Comparison of ENCODE assay signal across 29 cellular contexts in the genomic region with DNA sequence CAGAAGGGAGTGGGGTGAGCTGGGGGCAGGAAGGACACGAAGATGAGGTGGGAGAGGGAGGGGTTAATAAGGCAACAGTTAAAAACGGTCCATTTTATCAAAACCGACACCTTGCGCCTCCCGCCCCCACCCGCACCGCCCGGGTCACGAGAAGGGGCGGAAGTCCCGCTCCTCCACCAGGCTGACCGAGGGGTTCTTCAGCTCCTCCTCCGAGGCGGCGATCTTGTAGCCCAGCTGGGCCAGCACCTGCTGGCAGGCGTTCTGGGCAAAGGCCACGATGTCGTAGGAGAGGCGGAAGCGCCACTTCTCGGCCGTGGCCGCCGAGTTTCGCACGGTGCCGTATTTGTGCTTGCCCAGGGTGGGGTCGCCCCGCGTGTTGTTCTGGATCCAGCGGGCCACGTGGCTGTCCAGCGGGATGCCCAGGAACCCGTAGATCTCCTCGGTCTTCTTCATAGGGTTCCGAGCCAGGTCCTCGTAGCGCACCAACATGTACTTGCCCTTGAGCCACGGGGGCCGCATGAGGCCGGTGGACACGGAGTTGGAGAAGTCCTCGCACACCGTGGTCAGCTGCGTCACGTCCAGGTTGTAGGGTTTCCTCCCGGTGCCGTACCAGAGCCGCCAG. TPM values are rescaled to one million over a fixed set of nuclear protein-coding genes. Genes with fewer than 3 reads are reported as not detected.
DNase-seq lines count a peak whose midpoint lies in the region; ATAC-seq, FAIRE-seq and TF ChIP-seq lines count a peak whose summit lies in the region.
"Had no signal": no experiment of that assay in that cellular context is flagged by ENCODE, and none has a peak within 500 bp of the region (broad histone marks: within the 10 kb centered on the region; RNA-seq: fewer than 3 reads in every experiment).

No MANE protein-coding gene starts in this region.

- TF ChIP-seq POLR2A in K562 (conservative IDR thresholded peaks at IDR 0.05) = no peak

- DNase-seq in natural killer cell = no peak
- DNase-seq in natural killer cell treated with Interleukin-12 subunit alpha and Interleukin-12 subunit beta and Interleukin-15 and Interleukin-18, amount 100 ng/mL, for 72 hours (ENCODE audit: low spot score) = no peak
- peak in 1 of 4 experiments; percentile 34 for DNase-seq in K562 (ENCODE audit: extremely low read depth in 1 of 4, low spot score in 3 of 4)
- peak; percentile 29 for DNase-seq in osteoblast (ENCODE audit: insufficient read length, low spot score, missing footprints)
- DNase-seq in ureter (ENCODE audit: low spot score) = peak; percentile 38
- DNase-seq in pancreas = no peak
- DNase-seq in C1 segment of cervical spinal cord (lab: John Stamatoyannopoulos, UW) = no peak
- DNase-seq: Caco-2; CD8-positive, alpha-beta T cell; DMS 273 treated with DMSO at 0.1 percent for 48 hours; DMS79; EL; GDM1; H9; IMR-90; MM.1S; NCI-H2029; NCI-H446 treated with DMSO at 0.1 percent for 48 hours; NCI-H526; NCI-H82; NK-92 treated with Interleukin-12 subunit alpha and Interleukin-12 subunit beta, amount 100 ng/mL, for 24 hours; PC-9 had no signal

- H4K20me1 ChIP-seq in K562 (replicated peaks; ENCODE audit: control insufficient read depth, insufficient read depth, low read length) = no peaks in the 10 kb centered on the region
- no peaks in the 10 kb centered on the region for H4K20me1 ChIP-seq in osteoblast (ENCODE audit: insufficient read depth, low read length)

- POLR2A ChIA-PET in K562 (lab: Yijun Ruan, JAX) = no interaction called here

- WGBS in K562 (ENCODE audit: insufficient coverage, low coverage, missing lambda C conversion rate) = 76% methylated on average over 25 of the region's 49 CpGs
- WGBS in pancreas, 2 donors = 68 to 73% methylated on average over 49 of the region's 49 CpGs

- no peaks in the 10 kb centered on the region for H3K9me3 Mint-ChIP-seq in natural killer cell
- H3K9me3 Mint-ChIP-seq in natural killer cell treated with Interleukin-12 subunit alpha and Interleukin-12 subunit beta and Interleukin-15 and Interleukin-18, amount 100 ng/mL, for 72 hours = no peaks in the 10 kb centered on the region
- H3K9me3 Mint-ChIP-seq: CD8-positive, alpha-beta T cell had no signal

- H3K36me3 Mint-ChIP-seq in natural killer cell = no peaks in the 10 kb centered on the region
- no peaks in the 10 kb centered on the region for H3K36me3 Mint-ChIP-seq in natural killer cell treated with Interleukin-12 subunit alpha and Interleukin-12 subunit beta and Interleukin-15 and Interleukin-18, amount 100 ng/mL, for 72 hours
- H3K36me3 Mint-ChIP-seq: CD8-positive, alpha-beta T cell had no signal

- TF ChIP-seq RAD21 in K562 (CRISPR knock-in tag; conservative IDR thresholded peaks at IDR 0.05 in 1 of 2, IDR thresholded peaks at IDR 0.05 in 1 of 2) = no peak

- in situ Hi-C loops in K562 (cut with MboI) = no loop called here

- peaks cover 9 to 33% of the 10 kb centered on the region in 2 donors for H3K27me3 Mint-ChIP-seq in natural killer cell (ENCODE audit: low read depth in 2 of 2)
- peaks cover 0 to 18% of the 10 kb centered on the region in 2 donors for H3K27me3 Mint-ChIP-seq in natural killer cell treated with Interleukin-12 subunit alpha and Interleukin-12 subunit beta and Interleukin-15 and Interleukin-18, amount 100 ng/mL, for 72 hours

- H3K27me3 ChIP-seq in K562 (ENCODE audit: control insufficient read depth in 2 of 2, insufficient read depth in 2 of 2, low read length in 2 of 2) = peaks cover 0 to 6% of the 10 kb centered on the region in 2 experiments; a peak in 1 of 5 replicates
- H3K27me3 ChIP-seq in osteoblast (ENCODE audit: insufficient read depth, low read length) = peaks cover 2% of the 10 kb centered on the region
- H3K27me3 ChIP-seq in pancreas = peaks cover 0 to 6% (median 0%) of the 10 kb centered on the region in 4 donors

- peak; percentile 60 for TF ChIP-seq EP300 in K562 (IDR thresholded peaks at IDR 0.05; ENCODE audit: low read length)

- H3K9me1 ChIP-seq in K562 (ENCODE audit: control insufficient read depth, insufficient read depth, low read length) = peaks cover 7% of the 10 kb centered on the region

- H2AFZ ChIP-seq in K562 (ENCODE audit: low read depth, low read length) (peak overlapping the region; percentile 58; the same call in 1 of the 2 replicates), osteoblast (ENCODE audit: low read length) (no peak overlapping the region)
- H2AFZ ChIP-seq: PC-9 had no signal

- FAIRE-seq in K562 (lab: Jason Lieb, UNC) (no peak), pancreas (lab: Jason Lieb, UNC) (no peak)
- FAIRE-seq: GM12878, HTR-8/SVneo had no signal

- CTCF ChIA-PET in K562 (lab: Yijun Ruan, JAX; ENCODE audit: low intra/inter-chr PET ratio) = no interaction called here

- ATAC-seq in natural killer cell (no peak), K562 (no peak; the same call in 2 of the 3 replicates), GM19328 (IDR thresholded peaks at IDR 0.05; ENCODE audit: unreplicated experiment) (no peak), pancreas (no peak)
- ATAC-seq in natural killer cell treated with Interleukin-12 subunit alpha and Interleukin-12 subunit beta and Interleukin-15 and Interleukin-18, amount 100 ng/mL, for 72 hours = no peak
- ATAC-seq: CD8-positive, alpha-beta T cell; GM12878; Right ventricle myocardium inferior had no signal

- no TSS peak for BruUV-seq in K562 (replicated peaks; lab: Mats Ljungman, UMichigan)

- H3K4me2 ChIP-seq in K562 (ENCODE audit: insufficient read depth, low read length) = peak overlapping the region; percentile 18; the same call in 1 of the 2 replicates
- no peak overlapping the region for H3K4me2 ChIP-seq in osteoblast (ENCODE audit: insufficient read depth, low read length)
- H3K4me2 ChIP-seq: KMS-11, PC-9 had no signal

- H3K27ac ChIP-seq in K562 (ENCODE audit: extremely low read depth, low read depth, low read length) (no peak overlapping the region; the same call in 2 of the 3 replicates), osteoblast (ENCODE audit: low read depth, low read length) (no peak overlapping the region), pancreas (no peak overlapping the region)
- H3K27ac ChIP-seq: C4-2B, KMS-11, PC-9, SJSA1 had no signal

- H3K27ac Mint-ChIP-seq in natural killer cell = no peak overlapping the region
- no peak overlapping the region for H3K27ac Mint-ChIP-seq in natural killer cell treated with Interleukin-12 subunit alpha and Interleukin-12 subunit beta and Interleukin-15 and Interleukin-18, amount 100 ng/mL, for 72 hours
- H3K27ac Mint-ChIP-seq: CD8-positive, alpha-beta T cell had no signal

- peak overlapping the region; percentile 95 for H3K4me3 Mint-ChIP-seq in natural killer cell
- H3K4me3 Mint-ChIP-seq in natural killer cell treated with Interleukin-12 subunit alpha and Interleukin-12 subunit beta and Interleukin-15 and Interleukin-18, amount 100 ng/mL, for 72 hours = no peak overlapping the region
- H3K4me3 Mint-ChIP-seq: CD8-positive, alpha-beta T cell; H9 had no signal

- no peak overlapping the region for H3K4me3 ChIP-seq in K562
- H3K4me3 ChIP-seq in osteoblast (ENCODE audit: insufficient read depth, low read length) = no peak overlapping the region
- no peak overlapping the region for H3K4me3 ChIP-seq in pancreas
- H3K4me3 ChIP-seq: GM12878, PC-9, SJSA1 had no signal

- H3K36me3 ChIP-seq in K562 (ENCODE audit: control insufficient read depth, insufficient read depth, low read length) (no peaks in the 10 kb centered on the region), osteoblast (ENCODE audit: insufficient read depth, low read length) (no peaks in the 10 kb centered on the region), pancreas (no peaks in the 10 kb centered on the region)
- H3K36me3 ChIP-seq: SJSA1 had no signal

- H3K4me1 ChIP-seq in K562 (replicated peaks in 1 of 2; ENCODE audit: control insufficient read depth in 2 of 2, insufficient read depth in 2 of 2, low read length in 2 of 2) (peaks cover 0 to 20% of the 10 kb centered on the region in 2 experiments; a peak in 3 of 5 replicates), osteoblast (ENCODE audit: insufficient read depth, low read length) (peaks cover 10% of the 10 kb centered on the region), pancreas (no peaks in the 10 kb centered on the region)
- H3K4me1 ChIP-seq: Caco-2, SJSA1 had no signal

- intact Hi-C loops in natural killer cell (cut with micrococcal nuclease) = loop anchor here (10.0 kb wide), 1 partner anchor 275 kb away; no protein-coding TSS in a partner anchor
- intact Hi-C loops in K562 (cut with micrococcal nuclease) = loop anchor here (10.0 kb wide), 2 partner anchors 95 to 195 kb away; no protein-coding TSS in a partner anchor
- intact Hi-C loops in pancreas (cut with DNase I) = loop anchor here (10.0 kb wide), 2 partner anchors 265 to 275 kb away; no protein-coding TSS in a partner anchor

- H3K9me3 ChIP-seq in K562 (replicated peaks; ENCODE audit: control insufficient read depth, insufficient read depth, low read depth, low read length) = no peaks in the 10 kb centered on the region
- no peaks in the 10 kb centered on the region for H3K9me3 ChIP-seq in osteoblast (ENCODE audit: low read depth, low read length)
- no peaks in the 10 kb centered on the region for H3K9me3 ChIP-seq in pancreas
- H3K9me3 ChIP-seq: Caco-2 had no signal

- no peak overlapping the region for H3K9ac ChIP-seq in K562 (ENCODE audit: insufficient read depth in 1 of 2, low read depth in 2 of 2, low read length in 2 of 2)
- H3K9ac ChIP-seq: KMS-11 had no signal

- TF ChIP-seq CTCF in natural killer cell (IDR thresholded peaks at IDR 0.05) (no peak), K562 (IDR thresholded peaks at IDR 0.05 in 2 of 3, conservative IDR thresholded peaks at IDR 0.05 in 1 of 3; ENCODE audit: insufficient read depth in 2 of 3, low read depth in 1 of 3, low read length in 3 of 3) (no peak), osteoblast (IDR thresholded peaks at IDR 0.05; ENCODE audit: extremely low read depth, low read depth, low read length) (no peak), pancreas (IDR thresholded peaks at IDR 0.05) (no peak)

- peaks cover 6 to 9% of the 10 kb centered on the region in 2 donors for H3K4me1 Mint-ChIP-seq in natural killer cell
- peaks cover 0 to 4% of the 10 kb centered on the region in 2 donors for H3K4me1 Mint-ChIP-seq in natural killer cell treated with Interleukin-12 subunit alpha and Interleukin-12 subunit beta and Interleukin-15 and Interleukin-18, amount 100 ng/mL, for 72 hours (ENCODE audit: low read depth in 2 of 2)

- no peaks in the 10 kb centered on the region for H3K79me2 ChIP-seq in K562 (ENCODE audit: control insufficient read depth, insufficient read depth, low read length)
- no peaks in the 10 kb centered on the region for H3K79me2 ChIP-seq in osteoblast (ENCODE audit: insufficient read depth, low read length)

RNA-seq across cellular contexts. Expression of gene CHST1, which starts 15.8 kb away (rescaled TPM):
- not detected for total RNA-seq in natural killer cell
- not detected for total RNA-seq in natural killer cell treated with Interleukin-12 subunit alpha and Interleukin-12 subunit beta and Interleukin-15 and Interleukin-18, amount 100 ng/mL, for 72 hours
- total RNA-seq in K562 (2011; cell fraction: chromatin; rRNA removed; ENCODE audit: low replicate concordance) = not detected in 2 replicates
- total RNA-seq in K562 (2011; cell fraction: nucleolus; rRNA removed) = not detected in 2 replicates
- total RNA-seq in K562 (2011; cell fraction: nucleoplasm; rRNA removed) = not detected in 2 replicates
- not detected in 2 replicates for total RNA-seq in K562 (2014; rRNA removed)
- not detected in 2 replicates for total RNA-seq in K562 (2014; rRNA removed; fragmentation: Illumina TruSeq; extraction: Trizol)
- total RNA-seq in K562 (2015; rRNA removed; fragmentation: Illumina TruSeq; extraction: Trizol) = 0.18 TPM in 1 of 2 replicates, not detected in the other
- 0.18 TPM in 1 of 2 replicates, not detected in the other for total RNA-seq in K562 (2021)
- polyA plus RNA-seq in K562 (2011; rRNA removed) = 0.04 TPM in 1 of 2 replicates, not detected in the other
- polyA plus RNA-seq in K562 (2011; cell fraction: cytosol; rRNA removed) = not detected in 2 replicates
- polyA plus RNA-seq in K562 (2011; cell fraction: nucleus; rRNA removed) = 0.17 TPM in 1 of 2 replicates, not detected in the other
- polyA plus RNA-seq in K562 (2012) = 0.04 and 0.08 TPM in 2 replicates
- polyA plus RNA-seq in K562 (2014; fragmentation: Illumina TruSeq; extraction: Trizol) = not detected in 2 replicates
- under 1 TPM; 0.14 to 0.32 TPM for polyA plus RNA-seq in K562 (2014; fragmentation: Nextera tagmentation; extraction: Ambion mirVana)
- 0.08 TPM in 1 of 2 replicates, not detected in the other for polyA plus RNA-seq in K562 (2014; rRNA removed)
- polyA minus RNA-seq in K562 (2011; rRNA and poly(A)+ RNA removed) = not detected in 2 replicates
- not detected in 2 replicates for polyA minus RNA-seq in K562 (2011; cell fraction: cytosol; rRNA and poly(A)+ RNA removed)
- polyA minus RNA-seq in K562 (2011; cell fraction: nucleus; rRNA and poly(A)+ RNA removed) = not detected in 2 replicates
- 1.1 and 1.5 TPM in 2 replicates for total RNA-seq in osteoblast
- 0.81 TPM for total RNA-seq in ureter
- total RNA-seq in pancreas = 1 to 10 TPM in 2 of 6 donors, under 1 TPM in 4; 0.23 to 4.8 (median 0.50) TPM
- polyA plus RNA-seq in pancreas = 1 to 10 TPM in 1 of 2 donors, under 1 TPM in 1; 0.76 to 1.4 TPM
- total RNA-seq: Caco-2; CD8-positive, alpha-beta T cell; GM12878; IMR-90; PC-9; SJSA1 had no signal
- polyA plus RNA-seq: GM12878 had no signal

Comparison
In these comparisons a context has a peak if more than half of its experiments do, and no peak if none do; other contexts are left out.
1. DNase-seq: peak in osteoblast (single experiment) and ureter (single experiment); none in natural killer cell (single experiment), natural killer cell treated with Interleukin-12 subunit alpha and Interleukin-12 subunit beta and Interleukin-15 and Interleukin-18, amount 100 ng/mL, for 72 hours (single experiment), pancreas (0 of 6) and C1 segment of cervical spinal cord (0 of 14).